ENCODE assay signal across 1 cellular context in genomic region chr11:75721852-75722668, GRCh38.
TF ChIP-seq lines count a peak whose summit lies in the region.

No MANE protein-coding gene starts in this region.

TF ChIP-seq in HepG2, 621 proteins besides CTCF, POLR2A, EP300 and RAD21 (continued from another document and continues in another):
- TF ChIP-seq, protein P1, sequence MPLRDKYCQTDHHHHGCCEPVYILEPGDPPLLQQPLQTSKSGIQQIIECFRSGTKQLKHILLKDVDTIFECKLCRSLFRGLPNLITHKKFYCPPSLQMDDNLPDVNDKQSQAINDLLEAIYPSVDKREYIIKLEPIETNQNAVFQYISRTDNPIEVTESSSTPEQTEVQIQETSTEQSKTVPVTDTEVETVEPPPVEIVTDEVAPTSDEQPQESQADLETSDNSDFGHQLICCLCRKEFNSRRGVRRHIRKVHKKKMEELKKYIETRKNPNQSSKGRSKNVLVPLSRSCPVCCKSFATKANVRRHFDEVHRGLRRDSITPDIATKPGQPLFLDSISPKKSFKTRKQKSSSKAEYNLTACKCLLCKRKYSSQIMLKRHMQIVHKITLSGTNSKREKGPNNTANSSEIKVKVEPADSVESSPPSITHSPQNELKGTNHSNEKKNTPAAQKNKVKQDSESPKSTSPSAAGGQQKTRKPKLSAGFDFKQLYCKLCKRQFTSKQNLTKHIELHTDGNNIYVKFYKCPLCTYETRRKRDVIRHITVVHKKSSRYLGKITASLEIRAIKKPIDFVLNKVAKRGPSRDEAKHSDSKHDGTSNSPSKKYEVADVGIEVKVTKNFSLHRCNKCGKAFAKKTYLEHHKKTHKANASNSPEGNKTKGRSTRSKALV (CRISPR knock-in tag; IDR thresholded peaks at IDR 0.05), result peak; percentile 66
- TF ChIP-seq ZFP36 (IDR thresholded peaks at IDR 0.05; ENCODE audit: borderline replicate concordance, low read depth, low read length, partially characterized antibody), result no peak
- TF ChIP-seq ZNF550 (CRISPR knock-in tag; IDR thresholded peaks at IDR 0.05; ENCODE audit: borderline replicate concordance), result no peak
- TF ChIP-seq RXRA (CRISPR knock-in tag; IDR thresholded peaks at IDR 0.05), result peak; percentile 69
- TF ChIP-seq U2AF2 (IDR thresholded peaks at IDR 0.05; ENCODE audit: low read depth, low read length), result no peak
- TF ChIP-seq ZBTB33 (CRISPR knock-in tag; IDR thresholded peaks at IDR 0.05), result no peak
- TF ChIP-seq, protein P2, sequence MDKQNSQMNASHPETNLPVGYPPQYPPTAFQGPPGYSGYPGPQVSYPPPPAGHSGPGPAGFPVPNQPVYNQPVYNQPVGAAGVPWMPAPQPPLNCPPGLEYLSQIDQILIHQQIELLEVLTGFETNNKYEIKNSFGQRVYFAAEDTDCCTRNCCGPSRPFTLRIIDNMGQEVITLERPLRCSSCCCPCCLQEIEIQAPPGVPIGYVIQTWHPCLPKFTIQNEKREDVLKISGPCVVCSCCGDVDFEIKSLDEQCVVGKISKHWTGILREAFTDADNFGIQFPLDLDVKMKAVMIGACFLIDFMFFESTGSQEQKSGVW (CRISPR knock-in tag; IDR thresholded peaks at IDR 0.05; ENCODE audit: borderline replicate concordance), result no peak
- 0 out of 2 replicates have a peak, but pooled peaks have one; percentile 56 for TF ChIP-seq ZHX1 (CRISPR knock-in tag; IDR thresholded peaks at IDR 0.05; ENCODE audit: low read depth)
- 0 out of 2 replicates have a peak, but pooled peaks have one; percentile 54 for TF ChIP-seq ZNF782 (CRISPR knock-in tag; IDR thresholded peaks at IDR 0.05; ENCODE audit: borderline replicate concordance)
- peak; percentile 57 for TF ChIP-seq DMAP1 (CRISPR knock-in tag; IDR thresholded peaks at IDR 0.05)
- TF ChIP-seq CCDC6 (CRISPR knock-in tag; IDR thresholded peaks at IDR 0.05), result no peak
- TF ChIP-seq PAX8 (CRISPR knock-in tag; IDR thresholded peaks at IDR 0.05; ENCODE audit: borderline replicate concordance), result no peak
- TF ChIP-seq RBM22 (optimal IDR thresholded peaks at IDR 0.05; ENCODE audit: low read length), result no peak
- 0 out of 2 replicates have a peak, but pooled peaks have one; percentile 53 for TF ChIP-seq ZNF20 (CRISPR knock-in tag; IDR thresholded peaks at IDR 0.05)
- no peak for TF ChIP-seq CREB1 (IDR thresholded peaks at IDR 0.05)
- TF ChIP-seq CREB1 (CRISPR knock-in tag; IDR thresholded peaks at IDR 0.05), result no peak
- no peak for TF ChIP-seq ZNF530 (CRISPR knock-in tag; IDR thresholded peaks at IDR 0.05; ENCODE audit: low read depth)
- no peak for TF ChIP-seq HOXA9 (CRISPR knock-in tag; IDR thresholded peaks at IDR 0.05; ENCODE audit: borderline replicate concordance)
- TF ChIP-seq ZNF563 (CRISPR knock-in tag; IDR thresholded peaks at IDR 0.05), result no peak
- no peak; the same call in 1 of the 2 replicates for TF ChIP-seq ETV5 (CRISPR knock-in tag; IDR thresholded peaks at IDR 0.05; ENCODE audit: borderline replicate concordance)
- 0 out of 2 replicates have a peak, but pooled peaks have one; percentile 49 for TF ChIP-seq ZSCAN31 (CRISPR knock-in tag; IDR thresholded peaks at IDR 0.05; ENCODE audit: low read depth)
- peak in 1 of 2 experiments; percentile 64; a peak in 3 of 4 replicates for TF ChIP-seq NR2F1 (CRISPR knock-in tag; IDR thresholded peaks at IDR 0.05)
- TF ChIP-seq, protein P3, sequence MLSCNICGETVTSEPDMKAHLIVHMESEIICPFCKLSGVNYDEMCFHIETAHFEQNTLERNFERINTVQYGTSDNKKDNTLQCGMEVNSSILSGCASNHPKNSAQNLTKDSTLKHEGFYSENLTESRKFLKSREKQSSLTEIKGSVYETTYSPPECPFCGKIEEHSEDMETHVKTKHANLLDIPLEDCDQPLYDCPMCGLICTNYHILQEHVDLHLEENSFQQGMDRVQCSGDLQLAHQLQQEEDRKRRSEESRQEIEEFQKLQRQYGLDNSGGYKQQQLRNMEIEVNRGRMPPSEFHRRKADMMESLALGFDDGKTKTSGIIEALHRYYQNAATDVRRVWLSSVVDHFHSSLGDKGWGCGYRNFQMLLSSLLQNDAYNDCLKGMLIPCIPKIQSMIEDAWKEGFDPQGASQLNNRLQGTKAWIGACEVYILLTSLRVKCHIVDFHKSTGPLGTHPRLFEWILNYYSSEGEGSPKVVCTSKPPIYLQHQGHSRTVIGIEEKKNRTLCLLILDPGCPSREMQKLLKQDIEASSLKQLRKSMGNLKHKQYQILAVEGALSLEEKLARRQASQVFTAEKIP (CRISPR knock-in tag; IDR thresholded peaks at IDR 0.05; ENCODE audit: borderline replicate concordance), result no peak
- TF ChIP-seq KMT2A (CRISPR knock-in tag; IDR thresholded peaks at IDR 0.05), result no peak
- TF ChIP-seq HNRNPH1 (optimal IDR thresholded peaks at IDR 0.05; ENCODE audit: low read depth, low read length), result no peak
- TF ChIP-seq ZSCAN5A (CRISPR knock-in tag; IDR thresholded peaks at IDR 0.05; ENCODE audit: borderline replicate concordance), result no peak; the same call in 1 of the 2 replicates
- no peak for TF ChIP-seq CENPT (CRISPR knock-in tag; IDR thresholded peaks at IDR 0.05; ENCODE audit: low read depth)
- no peak for TF ChIP-seq MBNL3 (CRISPR knock-in tag; conservative IDR thresholded peaks at IDR 0.05)
- no peak for TF ChIP-seq ZNF383 (CRISPR knock-in tag; IDR thresholded peaks at IDR 0.05; ENCODE audit: borderline replicate concordance)
- TF ChIP-seq, protein P4, sequence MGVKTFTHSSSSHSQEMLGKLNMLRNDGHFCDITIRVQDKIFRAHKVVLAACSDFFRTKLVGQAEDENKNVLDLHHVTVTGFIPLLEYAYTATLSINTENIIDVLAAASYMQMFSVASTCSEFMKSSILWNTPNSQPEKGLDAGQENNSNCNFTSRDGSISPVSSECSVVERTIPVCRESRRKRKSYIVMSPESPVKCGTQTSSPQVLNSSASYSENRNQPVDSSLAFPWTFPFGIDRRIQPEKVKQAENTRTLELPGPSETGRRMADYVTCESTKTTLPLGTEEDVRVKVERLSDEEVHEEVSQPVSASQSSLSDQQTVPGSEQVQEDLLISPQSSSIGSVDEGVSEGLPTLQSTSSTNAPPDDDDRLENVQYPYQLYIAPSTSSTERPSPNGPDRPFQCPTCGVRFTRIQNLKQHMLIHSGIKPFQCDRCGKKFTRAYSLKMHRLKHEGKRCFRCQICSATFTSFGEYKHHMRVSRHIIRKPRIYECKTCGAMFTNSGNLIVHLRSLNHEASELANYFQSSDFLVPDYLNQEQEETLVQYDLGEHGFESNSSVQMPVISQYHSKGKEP (CRISPR knock-in tag; IDR thresholded peaks at IDR 0.05), result no peak
- TF ChIP-seq, protein P5, sequence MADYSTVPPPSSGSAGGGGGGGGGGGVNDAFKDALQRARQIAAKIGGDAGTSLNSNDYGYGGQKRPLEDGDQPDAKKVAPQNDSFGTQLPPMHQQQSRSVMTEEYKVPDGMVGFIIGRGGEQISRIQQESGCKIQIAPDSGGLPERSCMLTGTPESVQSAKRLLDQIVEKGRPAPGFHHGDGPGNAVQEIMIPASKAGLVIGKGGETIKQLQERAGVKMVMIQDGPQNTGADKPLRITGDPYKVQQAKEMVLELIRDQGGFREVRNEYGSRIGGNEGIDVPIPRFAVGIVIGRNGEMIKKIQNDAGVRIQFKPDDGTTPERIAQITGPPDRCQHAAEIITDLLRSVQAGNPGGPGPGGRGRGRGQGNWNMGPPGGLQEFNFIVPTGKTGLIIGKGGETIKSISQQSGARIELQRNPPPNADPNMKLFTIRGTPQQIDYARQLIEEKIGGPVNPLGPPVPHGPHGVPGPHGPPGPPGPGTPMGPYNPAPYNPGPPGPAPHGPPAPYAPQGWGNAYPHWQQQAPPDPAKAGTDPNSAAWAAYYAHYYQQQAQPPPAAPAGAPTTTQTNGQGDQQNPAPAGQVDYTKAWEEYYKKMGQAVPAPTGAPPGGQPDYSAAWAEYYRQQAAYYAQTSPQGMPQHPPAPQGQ (CRISPR knock-in tag; IDR thresholded peaks at IDR 0.05; ENCODE audit: borderline replicate concordance), result no peak
- TF ChIP-seq ZNF337 (CRISPR knock-in tag; IDR thresholded peaks at IDR 0.05; ENCODE audit: borderline replicate concordance, low read depth), result peak; percentile 65; the same call in 1 of the 2 replicates
- TF ChIP-seq MEIS2 (CRISPR knock-in tag; IDR thresholded peaks at IDR 0.05), result peak; percentile 66; the same call in 1 of the 2 replicates
- TF ChIP-seq SOX13 (IDR thresholded peaks at IDR 0.05), result no peak
- no peak; a peak in 1 of 4 replicates for TF ChIP-seq SOX13 (CRISPR knock-in tag; conservative IDR thresholded peaks at IDR 0.05 in 1 of 2, IDR thresholded peaks at IDR 0.05 in 1 of 2)
- TF ChIP-seq HNF1A (IDR thresholded peaks at IDR 0.05; ENCODE audit: low read depth), result no peak
- 0 out of 2 replicates have a peak, but pooled peaks have one; percentile 13 for TF ChIP-seq HNF1A (CRISPR knock-in tag; IDR thresholded peaks at IDR 0.05; ENCODE audit: borderline replicate concordance)
- peak; percentile 87 for TF ChIP-seq ZNF292 (CRISPR knock-in tag; IDR thresholded peaks at IDR 0.05; ENCODE audit: borderline replicate concordance, low read depth)
- no peak for TF ChIP-seq HMG20A (CRISPR knock-in tag; IDR thresholded peaks at IDR 0.05; ENCODE audit: borderline replicate concordance)
- TF ChIP-seq ZNF143 (CRISPR knock-in tag; IDR thresholded peaks at IDR 0.05), result 0 out of 2 replicates have a peak, but pooled peaks have one; percentile 16
- TF ChIP-seq BRF2 (CRISPR knock-in tag; IDR thresholded peaks at IDR 0.05), result no peak; the same call in 1 of the 2 replicates
- TF ChIP-seq TAF1 (CRISPR knock-in tag; IDR thresholded peaks at IDR 0.05), result peak; percentile 36; the same call in 1 of the 2 replicates
